Comparison of ENCODE assay signal across 9 cellular contexts in the genomic region with DNA sequence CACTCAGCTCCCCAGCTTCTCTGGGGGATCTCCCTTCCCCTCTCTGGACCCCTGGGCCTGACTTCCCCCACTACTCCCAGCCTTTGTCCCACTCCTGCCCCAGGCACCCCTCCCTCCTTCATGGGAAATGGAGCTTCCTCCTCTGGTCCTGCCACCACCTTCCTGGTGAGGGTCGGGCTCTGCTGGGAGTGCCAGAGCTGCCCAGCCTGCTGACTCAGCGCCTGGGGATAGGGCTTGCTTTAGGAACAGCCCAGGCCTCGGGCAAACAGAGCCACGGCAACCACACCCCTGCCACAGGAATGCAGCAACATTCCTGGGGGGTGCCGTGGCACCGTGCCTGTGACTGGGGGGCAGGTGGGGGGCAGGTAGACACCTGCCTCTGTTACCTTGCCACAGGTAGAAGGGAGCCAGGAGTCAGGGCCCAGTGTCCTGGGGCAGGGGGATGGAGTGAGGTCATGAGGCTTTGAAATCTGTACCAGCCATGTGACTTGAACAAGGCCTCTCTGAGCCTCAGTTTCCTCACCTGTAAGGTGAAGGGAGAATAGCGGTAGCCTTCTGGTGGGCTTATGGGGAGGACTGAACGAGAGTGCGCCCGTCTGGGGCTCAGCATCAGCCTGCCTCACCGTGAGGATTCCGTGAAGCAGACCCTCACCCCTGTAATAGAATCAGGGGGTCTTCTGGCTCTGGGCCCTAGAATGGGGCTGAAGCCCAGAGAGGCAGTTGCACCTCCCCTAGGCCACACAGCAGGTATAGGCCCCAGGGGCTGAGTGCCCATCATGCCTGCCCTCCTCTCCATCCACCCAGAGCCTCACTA. TPM values are rescaled to one million over a fixed set of nuclear protein-coding genes. Genes with fewer than 3 reads are reported as not detected.
DNase-seq lines count a peak whose midpoint lies in the region; ATAC-seq, FAIRE-seq and TF ChIP-seq lines count a peak whose summit lies in the region.
"Had no signal": no experiment of that assay in that cellular context is flagged by ENCODE, and none has a peak within 500 bp of the region (broad histone marks: within the 10 kb centered on the region; RNA-seq: fewer than 3 reads in every experiment).

No MANE protein-coding gene starts in this region.

- CTCF ChIA-PET in A549 (lab: Yijun Ruan, JAX) = interaction anchor here (0.6 to 1.9 kb wide), 10 partner anchors 9 to 95 kb away, joined by 3 to 9 read pairs (median 4); partner anchors contain the start of gene EPHA2

- H2BK120ac ChIP-seq in mesendoderm (ENCODE audit: low read depth, low read length) = peak overlapping the region; percentile 62

- H3K27me3 ChIP-seq in HUES48 (ENCODE audit: control insufficient read depth, insufficient read depth, low read length) = no peaks in the 10 kb centered on the region
- H3K27me3 ChIP-seq in mesendoderm (ENCODE audit: insufficient read depth, low read length, poor library complexity) = no peaks in the 10 kb centered on the region
- H3K27me3 ChIP-seq in dorsolateral prefrontal cortex = peaks cover 0 to 7% (median 0%) of the 10 kb centered on the region in 45 donors

- H3K27ac ChIP-seq in A549 = peak overlapping the region; percentile 96 to 97
- peak overlapping the region; percentile 1 for H3K27ac ChIP-seq in HUES48 (ENCODE audit: low read depth, low read length)
- no peak overlapping the region for H3K27ac ChIP-seq in mesendoderm (ENCODE audit: low read depth, low read length)
- peak overlapping the region in 1 of 59 donors; percentile 22 for H3K27ac ChIP-seq in dorsolateral prefrontal cortex

- no peak for TF ChIP-seq RAD21 in A549 (conservative IDR thresholded peaks at IDR 0.05 in 1 of 2, IDR thresholded peaks at IDR 0.05 in 1 of 2)

- no peak for FAIRE-seq in A549 (lab: Jason Lieb, UNC)

- H3K4me1 ChIP-seq in A549 = peaks cover 89% of the 10 kb centered on the region
- peaks cover 15% of the 10 kb centered on the region for H3K4me1 ChIP-seq in HUES48 (ENCODE audit: control insufficient read depth, insufficient read depth, low read length)
- H3K4me1 ChIP-seq in mesendoderm (ENCODE audit: control insufficient read depth, low read depth, low read length) = peaks cover 5% of the 10 kb centered on the region

- TF ChIP-seq CTCF in A549 (IDR thresholded peaks at IDR 0.05) = no peak
- no peak for TF ChIP-seq CTCF in cardiac fibroblast (IDR thresholded peaks at IDR 0.05; ENCODE audit: low read depth, low read length)
- TF ChIP-seq CTCF in GM13976 (IDR thresholded peaks at IDR 0.05; ENCODE audit: borderline replicate concordance, control extremely low read depth, extremely low read depth, insufficient read depth, missing control alignments) = no peak
- TF ChIP-seq CTCF in dorsolateral prefrontal cortex (IDR thresholded peaks at IDR 0.05 in 54 of 56, conservative IDR thresholded peaks at IDR 0.05 in 2 of 56; ENCODE audit: low read depth in 1 of 56, partially characterized antibody in 56 of 56) = no peak

- no peak overlapping the region for H3K4me3 Mint-ChIP-seq in T-helper 17 cell

- H3K4ac ChIP-seq in mesendoderm (ENCODE audit: low read depth, low read length) = peak overlapping the region; percentile 92

- POLR2A ChIA-PET in A549 (lab: Yijun Ruan, JAX) = interaction anchor here (0.5 to 1.5 kb wide), 8 partner anchors 8 to 207 kb away, joined by 3 to 17 read pairs (median 5); partner anchors contain the start of gene EPHA2

- H3K36me3 Mint-ChIP-seq in T-helper 17 cell (ENCODE audit: low read depth) = no peaks in the 10 kb centered on the region

- no peak overlapping the region for H3K23ac ChIP-seq in mesendoderm (ENCODE audit: low read length)

- TF ChIP-seq POLR2A in A549 (IDR thresholded peaks at IDR 0.05; ENCODE audit: low read length) = no peak

- peak; percentile 71 to 81 for ATAC-seq in A549
- no peak for ATAC-seq in T-helper 17 cell

- H2AK5ac ChIP-seq in mesendoderm (ENCODE audit: low read length) = no peak overlapping the region

- H3K9me3 ChIP-seq in A549 = peaks cover 3% of the 10 kb centered on the region; the same call in 1 of the 3 replicates
- no peaks in the 10 kb centered on the region for H3K9me3 ChIP-seq in HUES48 (ENCODE audit: control insufficient read depth, insufficient read depth, low read length)
- H3K9me3 ChIP-seq in T-helper 17 cell (ENCODE audit: control insufficient read depth, low read length, poor library complexity, severe bottlenecking) = no peaks in the 10 kb centered on the region

- TF ChIP-seq EP300 in A549 (IDR thresholded peaks at IDR 0.05) = peak in 1 of 2 experiments; percentile 40; a peak in 1 of 5 replicates

- no peak overlapping the region for H3K9ac ChIP-seq in HUES48 (ENCODE audit: low read depth, low read length)
- H3K9ac ChIP-seq in mesendoderm (ENCODE audit: low read length) = peak overlapping the region; percentile 12

- H3K27ac Mint-ChIP-seq in T-helper 17 cell = no peak overlapping the region

- H2BK5ac ChIP-seq in mesendoderm (ENCODE audit: low read length) = peak overlapping the region; percentile 22

- no peak overlapping the region for H4K8ac ChIP-seq in mesendoderm (ENCODE audit: low read depth, low read length)

- peak in 1 of 2 experiments; percentile 91 for DNase-seq in A549 (ENCODE audit: low read depth in 1 of 2, low spot score in 1 of 2)
- DNase-seq in cardiac fibroblast (ENCODE audit: low read depth in 2 of 2) = peak; percentile 80 to 83
- peak; percentile 83 for DNase-seq in mesendoderm
- no peak for DNase-seq in GM13976 (ENCODE audit: low spot score)
- no peak for DNase-seq in NCI-H510A (lab: John Stamatoyannopoulos, UW)
- no peak for DNase-seq in dorsolateral prefrontal cortex
- DNase-seq in T-helper 17 cell = no peak
- DNase-seq: NCI-H2029 treated with DMSO at 0.1 percent for 48 hours had no signal

- 49% methylated on average over 10 of the region's 12 CpGs for WGBS in A549 (ENCODE audit: missing lambda C conversion rate)
- no CpG with 5 or more reads among the region's 12 CpGs for WGBS in mesendoderm (ENCODE audit: extremely low coverage, insufficient coverage, low lambda C conversion rate)

- peak overlapping the region; percentile 79 for H3K56ac ChIP-seq in mesendoderm (ENCODE audit: low read length)

- no peak overlapping the region for H4K5ac ChIP-seq in mesendoderm (ENCODE audit: low read length)

- H3K79me2 ChIP-seq in mesendoderm (ENCODE audit: control insufficient read depth, insufficient read depth, low read length) = no peaks in the 10 kb centered on the region

- intact Hi-C loops in dorsolateral prefrontal cortex (cut with DNase I) = no loop called here

- H2BK15ac ChIP-seq in mesendoderm (replicated peaks; ENCODE audit: low read depth) = peak overlapping the region; percentile 19

- H3K36me3 ChIP-seq in HUES48 (ENCODE audit: control insufficient read depth, insufficient read depth, low read length) (no peaks in the 10 kb centered on the region), mesendoderm (ENCODE audit: control insufficient read depth, insufficient read depth, low read length) (no peaks in the 10 kb centered on the region)

- in situ Hi-C loops in GM13976 (cut with MboI; ENCODE audit: low sequenced_read_pairs, unreplicated experiment) = no loop called here

- peaks cover 5% of the 10 kb centered on the region for H3K4me1 Mint-ChIP-seq in T-helper 17 cell

- H3K79me1 ChIP-seq in mesendoderm (ENCODE audit: low read length) = no peaks in the 10 kb centered on the region

- H3K18ac ChIP-seq in mesendoderm (ENCODE audit: low read length) = peak overlapping the region; percentile 2

- peaks cover 17% of the 10 kb centered on the region for H3K27me3 Mint-ChIP-seq in T-helper 17 cell

- H3K4me2 ChIP-seq in A549 (peak overlapping the region; percentile 72), mesendoderm (ENCODE audit: low read length) (no peak overlapping the region)

- no peak overlapping the region for H3K4me3 ChIP-seq in A549
- no peak overlapping the region for H3K4me3 ChIP-seq in HUES48 (ENCODE audit: low read depth, low read length)
- no peak overlapping the region for H3K4me3 ChIP-seq in cardiac fibroblast (replicated peaks in 1 of 2; ENCODE audit: low read depth in 2 of 2, low read length in 2 of 2)
- no peak overlapping the region for H3K4me3 ChIP-seq in mesendoderm (ENCODE audit: low read length)
- H3K4me3 ChIP-seq in dorsolateral prefrontal cortex = no peak overlapping the region

TF ChIP-seq in A549, 52 proteins besides CTCF, POLR2A, EP300 and RAD21 (continues in another document):
- TF ChIP-seq, protein P1, sequence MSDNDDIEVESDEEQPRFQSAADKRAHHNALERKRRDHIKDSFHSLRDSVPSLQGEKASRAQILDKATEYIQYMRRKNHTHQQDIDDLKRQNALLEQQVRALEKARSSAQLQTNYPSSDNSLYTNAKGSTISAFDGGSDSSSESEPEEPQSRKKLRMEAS (IDR thresholded peaks at IDR 0.05) = peak; percentile 79
- TF ChIP-seq GATA3 (IDR thresholded peaks at IDR 0.05; ENCODE audit: borderline replicate concordance) = peak; percentile 73; the same call in 1 of the 2 replicates
- no peak for TF ChIP-seq FOSL2 (IDR thresholded peaks at IDR 0.05)
- peak; percentile 81 for TF ChIP-seq FOSL2 (CRISPR knock-in tag; IDR thresholded peaks at IDR 0.05)
- TF ChIP-seq HEYL (CRISPR knock-in tag; IDR thresholded peaks at IDR 0.05) = no peak

RNA-seq across cellular contexts. Expression of gene EPHA2, which starts 17.8 kb away (rescaled TPM):
- polyA plus RNA-seq in A549 (2011; rRNA removed) (55.0 and 59.3 TPM in 2 replicates), A549 (2017; fragmentation: RNase III; extraction: RNeasy Plus Mini Kit Qiagen cat#74134 plus additional on column Dnase treatment) (87.1 to 93.8 TPM (median 93.2 TPM) in 3 replicates)
- 112 and 122 TPM in 2 replicates for polyA plus RNA-seq in A549 (2012; cell fraction: cytosol; rRNA removed)
- 317 and 462 TPM in 2 replicates for polyA plus RNA-seq in A549 (2012; cell fraction: nucleus; rRNA removed)
- polyA minus RNA-seq in A549 (2011; rRNA and poly(A)+ RNA removed) = 99.4 and 100.0 TPM in 2 replicates
- polyA plus RNA-seq in mesendoderm (2013, experiment 1 of 2) = 78.4 TPM
- polyA plus RNA-seq in mesendoderm (2013, experiment 2 of 2) = 74.3 TPM
- total RNA-seq in dorsolateral prefrontal cortex (10 to 100 TPM in 5 of 120 experiments, 1 to 10 TPM in 115; 1.4 to 14.6 (median 4.4) TPM), T-helper 17 cell (not detected)

RNA-seq across cellular contexts. Expression of gene ARHGEF19, which starts 38.8 kb away (rescaled TPM):
- polyA plus RNA-seq in A549 (2011; rRNA removed) (6.1 and 6.7 TPM in 2 replicates), A549 (2017; fragmentation: RNase III; extraction: RNeasy Plus Mini Kit Qiagen cat#74134 plus additional on column Dnase treatment) (7.6 to 9.5 TPM (median 9.2 TPM) in 3 replicates)
- 9.2 and 11.2 TPM in 2 replicates for polyA plus RNA-seq in A549 (2012; cell fraction: cytosol; rRNA removed)
- polyA plus RNA-seq in A549 (2012; cell fraction: nucleus; rRNA removed) = 25.8 and 26.3 TPM in 2 replicates
- 3.2 and 4.2 TPM in 2 replicates for polyA minus RNA-seq in A549 (2011; rRNA and poly(A)+ RNA removed)
- 27.7 TPM for polyA plus RNA-seq in mesendoderm (2013, experiment 1 of 2)
- polyA plus RNA-seq in mesendoderm (2013, experiment 2 of 2) = 26.7 TPM
- total RNA-seq in dorsolateral prefrontal cortex (1 to 10 TPM in 92 of 120 experiments, under 1 TPM in 28; 0.25 to 6.1 (median 1.6) TPM), T-helper 17 cell (1 to 10 TPM; 9.1 to 9.3 TPM)

Comparison
In these comparisons a context has a peak if more than half of its experiments do, and no peak if none do; other contexts are left out.
1. DNase-seq: peak in cardiac fibroblast (2 of 2) and mesendoderm (single experiment); none in GM13976 (single experiment), NCI-H510A (single experiment), dorsolateral prefrontal cortex (0 of 10) and T-helper 17 cell (0 of 3).